In the genomic region with DNA sequence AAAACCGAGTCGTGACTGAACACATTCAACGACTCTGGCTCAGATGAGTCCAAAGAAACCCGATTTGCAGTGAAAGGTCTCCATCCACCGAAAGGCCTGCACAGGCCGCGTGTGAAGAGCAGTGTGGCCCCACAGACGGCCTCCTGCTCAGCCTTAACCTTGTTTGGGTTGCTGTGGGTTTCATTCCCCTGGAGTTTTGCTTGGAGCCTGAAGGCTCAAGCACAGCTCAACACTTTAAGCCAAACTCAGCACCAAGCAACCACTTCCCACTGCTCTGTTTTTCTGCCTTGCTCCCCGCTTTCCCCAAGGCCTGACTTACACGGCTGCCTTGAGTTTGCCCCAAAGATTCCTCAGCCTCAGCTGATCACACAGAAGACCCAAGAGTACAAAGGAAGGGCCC, we compare ENCODE assay signal across 1 cellular context.
TF ChIP-seq lines count a peak whose summit lies in the region.

No MANE protein-coding gene starts in this region.

TF ChIP-seq in SK-N-SH, 30 proteins besides CTCF, POLR2A, EP300 and RAD21 (continued from another document):
- TF ChIP-seq SIN3A (IDR thresholded peaks at IDR 0.05; ENCODE audit: borderline replicate concordance, low read depth, low read length) (no peak), ELF1 (IDR thresholded peaks at IDR 0.05) (no peak), GABPA (IDR thresholded peaks at IDR 0.05; ENCODE audit: low read depth) (no peak), RXRA (IDR thresholded peaks at IDR 0.05; ENCODE audit: borderline replicate concordance, low read depth) (no peak), GATA2 (CRISPR knock-in tag; IDR thresholded peaks at IDR 0.05) (no peak), SMC3 (IDR thresholded peaks at IDR 0.05; ENCODE audit: low read depth, low read length) (no peak), JUND (IDR thresholded peaks at IDR 0.05) (no peak), NFIC (IDR thresholded peaks at IDR 0.05; ENCODE audit: borderline replicate concordance) (no peak), RCOR1 (IDR thresholded peaks at IDR 0.05; ENCODE audit: low read length) (no peak)
- TF ChIP-seq, protein P1, sequence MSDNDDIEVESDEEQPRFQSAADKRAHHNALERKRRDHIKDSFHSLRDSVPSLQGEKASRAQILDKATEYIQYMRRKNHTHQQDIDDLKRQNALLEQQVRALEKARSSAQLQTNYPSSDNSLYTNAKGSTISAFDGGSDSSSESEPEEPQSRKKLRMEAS (IDR thresholded peaks at IDR 0.05; ENCODE audit: low read depth): no peak
- TF ChIP-seq, protein P2, sequence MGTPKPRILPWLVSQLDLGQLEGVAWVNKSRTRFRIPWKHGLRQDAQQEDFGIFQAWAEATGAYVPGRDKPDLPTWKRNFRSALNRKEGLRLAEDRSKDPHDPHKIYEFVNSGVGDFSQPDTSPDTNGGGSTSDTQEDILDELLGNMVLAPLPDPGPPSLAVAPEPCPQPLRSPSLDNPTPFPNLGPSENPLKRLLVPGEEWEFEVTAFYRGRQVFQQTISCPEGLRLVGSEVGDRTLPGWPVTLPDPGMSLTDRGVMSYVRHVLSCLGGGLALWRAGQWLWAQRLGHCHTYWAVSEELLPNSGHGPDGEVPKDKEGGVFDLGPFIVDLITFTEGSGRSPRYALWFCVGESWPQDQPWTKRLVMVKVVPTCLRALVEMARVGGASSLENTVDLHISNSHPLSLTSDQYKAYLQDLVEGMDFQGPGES (IDR thresholded peaks at IDR 0.05; ENCODE audit: low read depth, low read length): no peak
- TF ChIP-seq, protein P3, sequence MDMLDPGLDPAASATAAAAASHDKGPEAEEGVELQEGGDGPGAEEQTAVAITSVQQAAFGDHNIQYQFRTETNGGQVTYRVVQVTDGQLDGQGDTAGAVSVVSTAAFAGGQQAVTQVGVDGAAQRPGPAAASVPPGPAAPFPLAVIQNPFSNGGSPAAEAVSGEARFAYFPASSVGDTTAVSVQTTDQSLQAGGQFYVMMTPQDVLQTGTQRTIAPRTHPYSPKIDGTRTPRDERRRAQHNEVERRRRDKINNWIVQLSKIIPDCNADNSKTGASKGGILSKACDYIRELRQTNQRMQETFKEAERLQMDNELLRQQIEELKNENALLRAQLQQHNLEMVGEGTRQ (IDR thresholded peaks at IDR 0.05; ENCODE audit: borderline replicate concordance, low read depth, low read length): no peak
- TF ChIP-seq, protein P4, sequence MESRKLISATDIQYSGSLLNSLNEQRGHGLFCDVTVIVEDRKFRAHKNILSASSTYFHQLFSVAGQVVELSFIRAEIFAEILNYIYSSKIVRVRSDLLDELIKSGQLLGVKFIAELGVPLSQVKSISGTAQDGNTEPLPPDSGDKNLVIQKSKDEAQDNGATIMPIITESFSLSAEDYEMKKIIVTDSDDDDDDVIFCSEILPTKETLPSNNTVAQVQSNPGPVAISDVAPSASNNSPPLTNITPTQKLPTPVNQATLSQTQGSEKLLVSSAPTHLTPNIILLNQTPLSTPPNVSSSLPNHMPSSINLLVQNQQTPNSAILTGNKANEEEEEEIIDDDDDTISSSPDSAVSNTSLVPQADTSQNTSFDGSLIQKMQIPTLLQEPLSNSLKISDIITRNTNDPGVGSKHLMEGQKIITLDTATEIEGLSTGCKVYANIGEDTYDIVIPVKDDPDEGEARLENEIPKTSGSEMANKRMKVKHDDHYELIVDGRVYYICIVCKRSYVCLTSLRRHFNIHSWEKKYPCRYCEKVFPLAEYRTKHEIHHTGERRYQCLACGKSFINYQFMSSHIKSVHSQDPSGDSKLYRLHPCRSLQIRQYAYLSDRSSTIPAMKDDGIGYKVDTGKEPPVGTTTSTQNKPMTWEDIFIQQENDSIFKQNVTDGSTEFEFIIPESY (IDR thresholded peaks at IDR 0.05; ENCODE audit: borderline replicate concordance, low read depth): no peak
- TF ChIP-seq, protein P5, sequence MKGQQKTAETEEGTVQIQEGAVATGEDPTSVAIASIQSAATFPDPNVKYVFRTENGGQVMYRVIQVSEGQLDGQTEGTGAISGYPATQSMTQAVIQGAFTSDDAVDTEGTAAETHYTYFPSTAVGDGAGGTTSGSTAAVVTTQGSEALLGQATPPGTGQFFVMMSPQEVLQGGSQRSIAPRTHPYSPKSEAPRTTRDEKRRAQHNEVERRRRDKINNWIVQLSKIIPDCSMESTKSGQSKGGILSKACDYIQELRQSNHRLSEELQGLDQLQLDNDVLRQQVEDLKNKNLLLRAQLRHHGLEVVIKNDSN (IDR thresholded peaks at IDR 0.05; ENCODE audit: borderline replicate concordance, low read depth): no peak
